Comparison of ENCODE assay signal across 10 cellular contexts in the genomic region with DNA sequence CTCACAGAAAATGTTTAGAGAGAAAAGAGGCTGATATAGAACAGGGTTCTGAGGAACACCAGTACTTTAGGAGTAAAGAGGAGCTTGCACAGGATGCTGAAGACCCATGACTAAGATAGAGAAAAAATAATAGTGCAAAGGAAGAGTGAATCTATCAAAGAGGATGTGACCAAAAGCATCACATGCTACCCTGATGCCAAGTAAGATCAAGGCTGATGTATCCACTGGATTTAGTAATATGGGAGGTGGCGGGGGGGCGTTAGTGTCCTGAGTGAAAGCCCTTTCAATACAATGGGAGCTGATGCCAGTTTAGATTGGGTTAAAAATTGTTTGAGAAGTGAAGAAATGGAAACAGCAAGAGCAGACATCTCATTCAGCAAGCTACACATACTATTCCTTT. TPM values are rescaled to one million over a fixed set of nuclear protein-coding genes. Genes with fewer than 3 reads are reported as not detected.
DNase-seq lines count a peak whose midpoint lies in the region; ATAC-seq and TF ChIP-seq lines count a peak whose summit lies in the region.
"Not testable (repeated sequence)": the region's sequence is repeated elsewhere in the genome, so short reads cannot be mapped to it uniquely, and the experiment has no call there.
"Had no signal": no experiment of that assay in that cellular context is flagged by ENCODE, and none has a peak within 500 bp of the region (broad histone marks: within the 10 kb centered on the region; RNA-seq: fewer than 3 reads in every experiment).

No MANE protein-coding gene starts in this region.

- not testable (repeated sequence) for H3K9ac ChIP-seq in GM23248

- POLR2A ChIA-PET in activated CD4-positive, alpha-beta memory T cell treated with anti-CD3 and anti-CD28 coated beads, Interleukin-2, amount 10 ng/mL, durations not matched to agents 7 days and 5 days (lab: Charles Lee): not testable (repeated sequence)

- not testable (repeated sequence) for H3K36me3 Mint-ChIP-seq in activated CD4-positive, alpha-beta memory T cell treated with anti-CD3 and anti-CD28 coated beads, Interleukin-2, amount 10 ng/mL, durations not matched to agents 7 days and 5 days (ENCODE audit: low read depth); activated T-helper 1 cell treated with anti-CD3 and anti-CD28 coated beads, Interleukin-12 subunit alpha, Interleukin-12 subunit beta, Interleukin-2, Interleukin-4 antibody, amounts not matched to agents 30 ng/mL and 10 ng/mL and 1 ng/mL, durations not matched to agents 14 hours and 24 hours and 36 hours (ENCODE audit: low read depth); nephron progenitor cell (ENCODE audit: low read depth)

- not testable (repeated sequence) for H3K9me2 ChIP-seq in GM23248 (ENCODE audit: insufficient read depth)

- H3K27me3 ChIP-seq in GM23248 (replicated peaks; ENCODE audit: insufficient read depth); adrenal gland: not testable (repeated sequence)

- H3K36me3 ChIP-seq in GM23248 (ENCODE audit: low read depth); adrenal gland (replicated peaks in 1 of 2): not testable (repeated sequence)

- not testable (repeated sequence) for H3F3A ChIP-seq in GM23248 (ENCODE audit: insufficient read depth)

- H3K9me3 ChIP-seq in GM23248 (ENCODE audit: low read depth); adrenal gland (replicated peaks in 1 of 3): not testable (repeated sequence)

- peak in 1 of 2 donors; percentile 5 for ATAC-seq in left cardiac atrium

- not testable (repeated sequence) for TF ChIP-seq POLR2A in adrenal gland (IDR thresholded peaks at IDR 0.05)

- H3K4me3 Mint-ChIP-seq in activated CD4-positive, alpha-beta memory T cell treated with anti-CD3 and anti-CD28 coated beads, Interleukin-2, amount 10 ng/mL, durations not matched to agents 7 days and 5 days; activated T-helper 1 cell treated with anti-CD3 and anti-CD28 coated beads, Interleukin-12 subunit alpha, Interleukin-12 subunit beta, Interleukin-2, Interleukin-4 antibody, amounts not matched to agents 30 ng/mL and 10 ng/mL and 1 ng/mL, durations not matched to agents 14 hours and 24 hours and 36 hours; nephron progenitor cell: not testable (repeated sequence)

- not testable (repeated sequence) for H3K4me3 ChIP-seq in GM23248, adrenal gland

- H3K4me1 Mint-ChIP-seq in activated CD4-positive, alpha-beta memory T cell treated with anti-CD3 and anti-CD28 coated beads, Interleukin-2, amount 10 ng/mL, durations not matched to agents 7 days and 5 days; activated T-helper 1 cell treated with anti-CD3 and anti-CD28 coated beads, Interleukin-12 subunit alpha, Interleukin-12 subunit beta, Interleukin-2, Interleukin-4 antibody, amounts not matched to agents 30 ng/mL and 10 ng/mL and 1 ng/mL, durations not matched to agents 14 hours and 24 hours and 36 hours (ENCODE audit: low read depth); nephron progenitor cell: not testable (repeated sequence)

- H3K27me3 Mint-ChIP-seq in activated CD4-positive, alpha-beta memory T cell treated with anti-CD3 and anti-CD28 coated beads, Interleukin-2, amount 10 ng/mL, durations not matched to agents 7 days and 5 days; activated T-helper 1 cell treated with anti-CD3 and anti-CD28 coated beads, Interleukin-12 subunit alpha, Interleukin-12 subunit beta, Interleukin-2, Interleukin-4 antibody, amounts not matched to agents 30 ng/mL and 10 ng/mL and 1 ng/mL, durations not matched to agents 14 hours and 24 hours and 36 hours (ENCODE audit: insufficient read depth); nephron progenitor cell (ENCODE audit: low read depth, poor library complexity): not testable (repeated sequence)

- H3K4me1 ChIP-seq in GM23248 (ENCODE audit: insufficient read depth); adrenal gland (replicated peaks in 1 of 2): not testable (repeated sequence)

- not testable (repeated sequence) for H3K27ac Mint-ChIP-seq in activated CD4-positive, alpha-beta memory T cell treated with anti-CD3 and anti-CD28 coated beads, Interleukin-2, amount 10 ng/mL, durations not matched to agents 7 days and 5 days; activated T-helper 1 cell treated with anti-CD3 and anti-CD28 coated beads, Interleukin-12 subunit alpha, Interleukin-12 subunit beta, Interleukin-2, Interleukin-4 antibody, amounts not matched to agents 30 ng/mL and 10 ng/mL and 1 ng/mL, durations not matched to agents 14 hours and 24 hours and 36 hours; nephron progenitor cell

- H3K79me2 ChIP-seq in GM23248 (ENCODE audit: insufficient read depth): not testable (repeated sequence)

- H3K9me3 Mint-ChIP-seq in activated CD4-positive, alpha-beta memory T cell treated with anti-CD3 and anti-CD28 coated beads, Interleukin-2, amount 10 ng/mL, durations not matched to agents 7 days and 5 days; activated T-helper 1 cell treated with anti-CD3 and anti-CD28 coated beads, Interleukin-12 subunit alpha, Interleukin-12 subunit beta, Interleukin-2, Interleukin-4 antibody, amounts not matched to agents 30 ng/mL and 10 ng/mL and 1 ng/mL, durations not matched to agents 14 hours and 24 hours and 36 hours; nephron progenitor cell: not testable (repeated sequence)

- H3K27ac ChIP-seq in GM23248: 0 out of 2 replicates have a peak overlapping the region, but pooled peaks have one; percentile 41
- not testable (repeated sequence) for H3K27ac ChIP-seq in adrenal gland

- TF ChIP-seq CTCF in adrenal gland (IDR thresholded peaks at IDR 0.05); nephron progenitor cell (IDR thresholded peaks at IDR 0.05): not testable (repeated sequence)

- CTCF ChIA-PET in activated CD4-positive, alpha-beta memory T cell treated with anti-CD3 and anti-CD28 coated beads, Interleukin-2, amount 10 ng/mL, durations not matched to agents 7 days and 5 days (lab: Charles Lee): not testable (repeated sequence)

- not testable (repeated sequence) for DNase-seq in GM23248
- DNase-seq in activated CD4-positive, alpha-beta memory T cell treated with anti-CD3 and anti-CD28 coated beads, Interleukin-2, amount 10 ng/mL, durations not matched to agents 7 days and 5 days: peak; percentile 30
- peak; percentile 0 for DNase-seq in activated T-helper 1 cell treated with anti-CD3 and anti-CD28 coated beads, Interleukin-12 subunit alpha, Interleukin-12 subunit beta, Interleukin-2, Interleukin-4 antibody, amounts not matched to agents 30 ng/mL and 10 ng/mL and 1 ng/mL, durations not matched to agents 14 hours and 24 hours and 36 hours (ENCODE audit: low spot score)
- DNase-seq in adrenal gland: peak in 5 of 7 donors; percentile 4 to 44 (median 11)
- peak; percentile 31 for DNase-seq in left cardiac atrium
- DNase-seq in nephron progenitor cell: peak; percentile 2
- DNase-seq in stimulated activated CD8-positive, alpha-beta memory T cell treated with anti-CD3 and anti-CD28 coated beads, Interleukin-12 subunit alpha, Interleukin-12 subunit beta, amount 100 ng/mL, for 4 hours (ENCODE audit: low read depth): peak; percentile 0
- DNase-seq in ureter (ENCODE audit: low spot score): peak; percentile 36

- H3K4me2 ChIP-seq in GM23248 (ENCODE audit: unreplicated experiment): not testable (repeated sequence)

- WGBS in GM23248 (ENCODE audit: low coverage in 1 of 2, low lambda C conversion rate in 2 of 2, missing lambda C conversion rate in 2 of 2), 2 experiments: 8 to 11% methylated on average over 2 of the region's 2 CpGs
- 65 to 81% (median 70%) methylated on average over 2 of the region's 2 CpGs for WGBS in adrenal gland, 4 donors

- in situ Hi-C loops in GM23248 (cut with MboI): not testable (repeated sequence)

- not testable (repeated sequence) for H4K20me1 ChIP-seq in GM23248 (ENCODE audit: insufficient read depth)

- intact Hi-C loops in activated T-helper 1 cell treated with anti-CD3 and anti-CD28 coated beads, Interleukin-12 subunit alpha, Interleukin-12 subunit beta, Interleukin-2, Interleukin-4 antibody, amounts not matched to agents 30 ng/mL and 10 ng/mL and 1 ng/mL, durations not matched to agents 14 hours and 24 hours and 36 hours (cut with micrococcal nuclease); adrenal gland (cut with DNase I); left cardiac atrium (cut with DNase I): not testable (repeated sequence)

- not testable (repeated sequence) for H2AFZ ChIP-seq in GM23248

RNA-seq across cellular contexts. Expression of a gene that starts 11.2 kb away (rescaled TPM):
- total RNA-seq in GM23248 (2014; rRNA removed; shearing (Covaris generic)): 24.0 and 47.0 TPM in 2 replicates
- polyA plus RNA-seq in GM23248 (2016; fragmentation: Nextera tagmentation; extraction: Ambion mirVana) (5.9 TPM in 1 of 2 replicates, not detected in the other), adrenal gland (1 to 10 TPM in 1 of 3 donors, under 1 TPM in 2; 0.13 to 1.2 (median 0.80) TPM)
- total RNA-seq in activated CD4-positive, alpha-beta memory T cell treated with anti-CD3 and anti-CD28 coated beads, Interleukin-2, amount 10 ng/mL, durations not matched to agents 7 days and 5 days: 1 to 10 TPM in 1 of 2 experiments, under 1 TPM in 1; 0.70 to 1.1 TPM
- 0.66 and 1.2 TPM in 2 replicates for total RNA-seq in activated T-helper 1 cell treated with anti-CD3 and anti-CD28 coated beads, Interleukin-12 subunit alpha, Interleukin-12 subunit beta, Interleukin-2, Interleukin-4 antibody, amounts not matched to agents 30 ng/mL and 10 ng/mL and 1 ng/mL, durations not matched to agents 14 hours and 24 hours and 36 hours
- total RNA-seq in adrenal gland (100 to 1,000 TPM in 1 of 8 donors, 10 to 100 TPM in 3, not detected in 4; 42.1 to 107 (median 48.3) TPM), left cardiac atrium (under 1 TPM in 1 of 2 donors, not detected in 1; 0.74 TPM), ureter (not detected)
- total RNA-seq: Caco-2, cardiac septum had no signal
